Comparison of ENCODE assay signal across 2 cellular contexts in the genomic region with DNA sequence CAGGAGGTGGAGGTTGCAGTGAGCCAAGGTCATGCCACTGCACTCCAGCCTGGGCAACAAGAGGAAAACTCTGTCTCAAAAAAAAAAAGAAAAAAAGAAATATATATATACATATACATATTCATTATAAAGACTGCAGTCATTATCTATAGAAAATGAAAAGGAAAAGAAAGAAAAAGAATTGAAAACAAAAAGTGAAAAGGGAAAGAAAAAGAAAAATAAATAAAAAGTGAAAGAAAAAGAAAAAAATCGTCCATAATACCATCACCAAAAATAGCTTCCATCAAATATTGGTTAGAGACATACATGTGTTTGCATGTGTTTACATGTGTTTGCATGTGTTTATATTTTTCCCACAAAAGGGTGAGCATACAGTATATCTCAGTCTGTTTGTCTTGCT.
TF ChIP-seq lines count a peak whose summit lies in the region.

No MANE protein-coding gene starts in this region.

TF ChIP-seq in GM23338, 12 proteins besides CTCF, POLR2A, EP300 and RAD21 (continues in another document):
- no peak for TF ChIP-seq ZNF462 (CRISPR knock-in tag; IDR thresholded peaks at IDR 0.05)
- no peak for TF ChIP-seq NANOG (IDR thresholded peaks at IDR 0.05; ENCODE audit: borderline replicate concordance)
- TF ChIP-seq, protein P1, sequence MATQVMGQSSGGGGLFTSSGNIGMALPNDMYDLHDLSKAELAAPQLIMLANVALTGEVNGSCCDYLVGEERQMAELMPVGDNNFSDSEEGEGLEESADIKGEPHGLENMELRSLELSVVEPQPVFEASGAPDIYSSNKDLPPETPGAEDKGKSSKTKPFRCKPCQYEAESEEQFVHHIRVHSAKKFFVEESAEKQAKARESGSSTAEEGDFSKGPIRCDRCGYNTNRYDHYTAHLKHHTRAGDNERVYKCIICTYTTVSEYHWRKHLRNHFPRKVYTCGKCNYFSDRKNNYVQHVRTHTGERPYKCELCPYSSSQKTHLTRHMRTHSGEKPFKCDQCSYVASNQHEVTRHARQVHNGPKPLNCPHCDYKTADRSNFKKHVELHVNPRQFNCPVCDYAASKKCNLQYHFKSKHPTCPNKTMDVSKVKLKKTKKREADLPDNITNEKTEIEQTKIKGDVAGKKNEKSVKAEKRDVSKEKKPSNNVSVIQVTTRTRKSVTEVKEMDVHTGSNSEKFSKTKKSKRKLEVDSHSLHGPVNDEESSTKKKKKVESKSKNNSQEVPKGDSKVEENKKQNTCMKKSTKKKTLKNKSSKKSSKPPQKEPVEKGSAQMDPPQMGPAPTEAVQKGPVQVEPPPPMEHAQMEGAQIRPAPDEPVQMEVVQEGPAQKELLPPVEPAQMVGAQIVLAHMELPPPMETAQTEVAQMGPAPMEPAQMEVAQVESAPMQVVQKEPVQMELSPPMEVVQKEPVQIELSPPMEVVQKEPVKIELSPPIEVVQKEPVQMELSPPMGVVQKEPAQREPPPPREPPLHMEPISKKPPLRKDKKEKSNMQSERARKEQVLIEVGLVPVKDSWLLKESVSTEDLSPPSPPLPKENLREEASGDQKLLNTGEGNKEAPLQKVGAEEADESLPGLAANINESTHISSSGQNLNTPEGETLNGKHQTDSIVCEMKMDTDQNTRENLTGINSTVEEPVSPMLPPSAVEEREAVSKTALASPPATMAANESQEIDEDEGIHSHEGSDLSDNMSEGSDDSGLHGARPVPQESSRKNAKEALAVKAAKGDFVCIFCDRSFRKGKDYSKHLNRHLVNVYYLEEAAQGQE (IDR thresholded peaks at IDR 0.05; ENCODE audit: unreplicated experiment) = no peak
- TF ChIP-seq CREB1 (CRISPR knock-in tag; IDR thresholded peaks at IDR 0.05; ENCODE audit: low read depth) = no peak
- TF ChIP-seq ZNF114 (CRISPR knock-in tag; IDR thresholded peaks at IDR 0.05) = no peak
- no peak for TF ChIP-seq EZH2phosphoT487 (IDR thresholded peaks at IDR 0.05; ENCODE audit: unreplicated experiment)
- no peak for TF ChIP-seq JUNB (IDR thresholded peaks at IDR 0.05; ENCODE audit: unreplicated experiment)
- no peak for TF ChIP-seq ETS1 (IDR thresholded peaks at IDR 0.05)
- no peak for TF ChIP-seq ZNF331 (CRISPR knock-in tag; IDR thresholded peaks at IDR 0.05; ENCODE audit: low read depth)
- no peak for TF ChIP-seq STAT1 (IDR thresholded peaks at IDR 0.05; ENCODE audit: unreplicated experiment)

TF ChIP-seq in WTC11, 78 proteins besides CTCF, POLR2A, EP300 and RAD21 (continued from another document):
- TF ChIP-seq ZNF281 (CRISPR knock-in tag; IDR thresholded peaks at IDR 0.05) = no peak
